In genomic region chr12:70448371-70448770, GRCh38 we compare ENCODE assay signal across 1 cellular context.
TF ChIP-seq lines count a peak whose summit lies in the region.

No MANE protein-coding gene starts in this region.

TF ChIP-seq in HCT116, 20 proteins besides CTCF, POLR2A, EP300 and RAD21 (continued from another document):
- TF ChIP-seq REST (IDR thresholded peaks at IDR 0.05; ENCODE audit: low read depth) (no peak), SIN3A (IDR thresholded peaks at IDR 0.05; ENCODE audit: low read depth) (no peak)
